8 cellular contexts compared by ENCODE assay signal in the genomic region with DNA sequence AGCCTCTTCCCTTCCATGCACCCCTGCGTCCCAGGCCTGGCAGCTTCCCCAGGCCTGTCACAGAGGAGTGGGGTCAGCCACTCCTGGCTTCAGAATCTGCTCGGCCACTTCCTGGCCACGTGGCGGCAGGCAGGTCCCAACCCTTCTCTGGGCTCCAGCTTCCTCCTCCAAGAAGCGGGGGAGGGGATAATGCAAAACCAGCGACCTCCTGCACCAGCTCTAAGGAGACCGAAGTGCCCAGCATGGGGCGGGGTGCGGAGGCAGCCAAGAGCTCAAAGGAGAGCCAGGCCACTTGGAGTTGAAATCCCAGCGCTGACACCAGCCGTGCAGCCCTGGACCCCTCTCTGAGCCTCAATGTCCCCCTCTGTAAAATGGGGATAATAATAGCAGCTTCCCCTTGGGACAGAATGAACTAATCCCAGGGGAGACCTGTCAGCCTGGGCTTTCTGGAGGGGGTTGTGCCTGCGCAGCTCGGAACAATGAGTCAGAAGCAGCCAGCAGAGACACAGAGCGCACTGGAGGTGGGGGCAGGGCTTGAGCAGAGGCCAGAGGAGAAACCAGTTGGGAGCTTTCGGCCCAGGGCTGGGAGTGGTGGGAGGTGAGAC. TPM values are rescaled to one million over a fixed set of nuclear protein-coding genes. Genes with fewer than 3 reads are reported as not detected.
DNase-seq lines count a peak whose midpoint lies in the region; ATAC-seq and TF ChIP-seq lines count a peak whose summit lies in the region.

No MANE protein-coding gene starts in this region.

- H3K4me3 ChIP-seq in skin epidermis = no peak overlapping the region

- TF ChIP-seq POLR2A in GM18505 (IDR thresholded peaks at IDR 0.05; ENCODE audit: borderline replicate concordance, extremely low read depth, insufficient read depth, insufficient read length) = no peak

- no peaks in the 10 kb centered on the region for H3K36me3 Mint-ChIP-seq in effector memory CD8-positive, alpha-beta T cell (ENCODE audit: insufficient read depth)

- no peak overlapping the region for H3K27ac Mint-ChIP-seq in effector memory CD8-positive, alpha-beta T cell

- ATAC-seq in GM18505 (IDR thresholded peaks at IDR 0.05; ENCODE audit: unreplicated experiment) (no peak), HG03565 (IDR thresholded peaks at IDR 0.05; ENCODE audit: unreplicated experiment) (no peak)
- ATAC-seq in effector memory CD8-positive, alpha-beta T cell (replicated peaks) = no peak

- DNase-seq in AG20443 (ENCODE audit: low spot score) = peak; percentile 94
- DNase-seq in LHCN-M2 (ENCODE audit: low read depth) = peak; percentile 81
- peak; percentile 47 for DNase-seq in brain pericyte (ENCODE audit: low read depth, low spot score)
- DNase-seq in iPS-NIHi11 (ENCODE audit: low spot score) = peak; percentile 81
- DNase-seq in effector memory CD8-positive, alpha-beta T cell = no peak

- H3K9me3 Mint-ChIP-seq in effector memory CD8-positive, alpha-beta T cell = no peaks in the 10 kb centered on the region

- H3K27me3 Mint-ChIP-seq in effector memory CD8-positive, alpha-beta T cell = no peaks in the 10 kb centered on the region

- H3K4me1 Mint-ChIP-seq in effector memory CD8-positive, alpha-beta T cell (ENCODE audit: low read depth in 2 of 2) = peaks cover 2 to 5% of the 10 kb centered on the region in 2 donors

- H3K4me3 Mint-ChIP-seq in effector memory CD8-positive, alpha-beta T cell = no peak overlapping the region

- H3K27ac ChIP-seq in skin epidermis = peak overlapping the region in 15 of 21 experiments; percentile 0 to 68 (median 26)

RNA-seq across cellular contexts. Expression of a gene that starts 22.8 kb away (rescaled TPM):
- total RNA-seq in LHCN-M2 (2014; rRNA removed) = 5.2 and 6.0 TPM in 2 replicates
- 4.9 TPM for polyA plus RNA-seq in LHCN-M2 (2012)

RNA-seq across cellular contexts. Expression of a gene that starts 49.6 kb away (rescaled TPM):
- total RNA-seq in LHCN-M2 (2014; rRNA removed) = not detected in 2 replicates
- 0.17 TPM for polyA plus RNA-seq in LHCN-M2 (2012)

RNA-seq across cellular contexts. Expression of a gene that starts 50.0 kb away (rescaled TPM):
- total RNA-seq in LHCN-M2 (2014; rRNA removed) = not detected in 2 replicates
- 0.04 TPM for polyA plus RNA-seq in LHCN-M2 (2012)

Comparison
In these comparisons a context has a peak if more than half of its experiments do, and no peak if none do; other contexts are left out.
1. DNase-seq: peak in AG20443 (single experiment), LHCN-M2 (single experiment), brain pericyte (single experiment) and iPS-NIHi11 (single experiment); none in effector memory CD8-positive, alpha-beta T cell (0 of 3).